9 cellular contexts compared by ENCODE assay signal in the genomic region with DNA sequence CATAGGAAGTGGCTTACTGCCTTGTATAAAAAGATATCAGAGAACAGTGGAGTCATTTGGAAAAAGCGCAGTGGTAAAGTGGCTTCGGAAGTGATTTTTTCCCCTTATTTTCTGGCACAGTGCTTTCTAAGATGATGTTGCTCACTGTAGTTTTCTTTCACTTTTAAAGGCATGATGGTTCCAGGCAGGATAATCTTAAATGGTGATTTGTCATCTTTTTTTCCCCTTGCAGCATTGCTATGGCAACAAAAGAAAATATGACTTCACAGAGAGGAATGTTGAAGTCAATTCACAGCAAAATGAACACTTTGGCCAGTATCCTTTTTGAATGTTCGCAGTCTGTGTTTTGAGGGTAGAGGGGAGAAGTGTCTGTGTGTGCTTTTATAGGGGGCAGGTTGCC. TPM values are rescaled to one million over a fixed set of nuclear protein-coding genes. Genes with fewer than 3 reads are reported as not detected.
DNase-seq lines count a peak whose midpoint lies in the region; ATAC-seq and TF ChIP-seq lines count a peak whose summit lies in the region.
"Had no signal": no experiment of that assay in that cellular context is flagged by ENCODE, and none has a peak within 500 bp of the region (broad histone marks: within the 10 kb centered on the region; RNA-seq: fewer than 3 reads in every experiment).

No MANE protein-coding gene starts in this region.

- intact Hi-C loops in activated CD4-positive, alpha-beta T cell treated with anti-CD3 and anti-CD28 coated beads, Interleukin-2, amount 10 ng/mL, durations not matched to agents 24 days and 14 days (cut with micrococcal nuclease) = no loop called here

- peak overlapping the region; percentile 8 for H3K4me3 ChIP-seq in coronary artery

- DNase-seq in A172 (ENCODE audit: low spot score) = peak; percentile 76
- peak; percentile 11 for DNase-seq in HS-27A (ENCODE audit: low read depth)
- no peak for DNase-seq in coronary artery (ENCODE audit: low spot score)
- no peak for DNase-seq in mesothelial cell of epicardium (ENCODE audit: low spot score in 2 of 2, unreplicated experiment in 2 of 2)
- no peak for DNase-seq in superior temporal gyrus (ENCODE audit: extremely low spot score)
- DNase-seq in islet precursor cell = no peak
- DNase-seq in activated CD4-positive, alpha-beta T cell treated with anti-CD3 and anti-CD28 coated beads, Interleukin-2, amount 10 ng/mL, durations not matched to agents 24 days and 14 days = no peak
- no peak for DNase-seq in stimulated activated naive B cell treated with anti-CD40 and anti-IgM and Interleukin-4, amounts not matched to agents 10 μg/mL and 1 μg/mL and 100 μg/mL, for 72 hours
- DNase-seq: NCI-H146 had no signal

- no peaks in the 10 kb centered on the region for H3K27me3 Mint-ChIP-seq in mesothelial cell of epicardium (ENCODE audit: low read depth)
- H3K27me3 Mint-ChIP-seq in activated CD4-positive, alpha-beta T cell treated with anti-CD3 and anti-CD28 coated beads, Interleukin-2, amount 10 ng/mL, durations not matched to agents 24 days and 14 days = no peaks in the 10 kb centered on the region
- no peaks in the 10 kb centered on the region for H3K27me3 Mint-ChIP-seq in stimulated activated naive B cell treated with anti-CD40 and anti-IgM and Interleukin-4, amounts not matched to agents 10 μg/mL and 1 μg/mL and 100 μg/mL, for 72 hours

- TF ChIP-seq CTCF in coronary artery (IDR thresholded peaks at IDR 0.05) = no peak
- no peak for TF ChIP-seq CTCF in mesothelial cell of epicardium (IDR thresholded peaks at IDR 0.05; ENCODE audit: unreplicated experiment)

- peaks cover 35% of the 10 kb centered on the region for H3K36me3 Mint-ChIP-seq in mesothelial cell of epicardium
- peaks cover 45% of the 10 kb centered on the region for H3K36me3 Mint-ChIP-seq in activated CD4-positive, alpha-beta T cell treated with anti-CD3 and anti-CD28 coated beads, Interleukin-2, amount 10 ng/mL, durations not matched to agents 24 days and 14 days (ENCODE audit: low read depth)
- peaks cover 38 to 54% of the 10 kb centered on the region in 2 donors for H3K36me3 Mint-ChIP-seq in stimulated activated naive B cell treated with anti-CD40 and anti-IgM and Interleukin-4, amounts not matched to agents 10 μg/mL and 1 μg/mL and 100 μg/mL, for 72 hours

- peak overlapping the region; percentile 81 for H3K27ac Mint-ChIP-seq in mesothelial cell of epicardium
- no peak overlapping the region for H3K27ac Mint-ChIP-seq in activated CD4-positive, alpha-beta T cell treated with anti-CD3 and anti-CD28 coated beads, Interleukin-2, amount 10 ng/mL, durations not matched to agents 24 days and 14 days
- H3K27ac Mint-ChIP-seq in stimulated activated naive B cell treated with anti-CD40 and anti-IgM and Interleukin-4, amounts not matched to agents 10 μg/mL and 1 μg/mL and 100 μg/mL, for 72 hours = no peak overlapping the region

- peaks cover 10% of the 10 kb centered on the region for H3K4me1 Mint-ChIP-seq in mesothelial cell of epicardium
- H3K4me1 Mint-ChIP-seq in activated CD4-positive, alpha-beta T cell treated with anti-CD3 and anti-CD28 coated beads, Interleukin-2, amount 10 ng/mL, durations not matched to agents 24 days and 14 days = peaks cover 2% of the 10 kb centered on the region
- H3K4me1 Mint-ChIP-seq in stimulated activated naive B cell treated with anti-CD40 and anti-IgM and Interleukin-4, amounts not matched to agents 10 μg/mL and 1 μg/mL and 100 μg/mL, for 72 hours = peaks cover 2 to 8% of the 10 kb centered on the region in 2 donors

- H3K27ac ChIP-seq in coronary artery = peak overlapping the region; percentile 48 to 51

- no peak overlapping the region for H3K4me3 Mint-ChIP-seq in mesothelial cell of epicardium
- H3K4me3 Mint-ChIP-seq in activated CD4-positive, alpha-beta T cell treated with anti-CD3 and anti-CD28 coated beads, Interleukin-2, amount 10 ng/mL, durations not matched to agents 24 days and 14 days = no peak overlapping the region
- H3K4me3 Mint-ChIP-seq in stimulated activated naive B cell treated with anti-CD40 and anti-IgM and Interleukin-4, amounts not matched to agents 10 μg/mL and 1 μg/mL and 100 μg/mL, for 72 hours = no peak overlapping the region

- no peak for ATAC-seq in stimulated activated naive B cell treated with anti-CD40 and anti-IgM and Interleukin-4, amounts not matched to agents 10 μg/mL and 1 μg/mL and 100 μg/mL, for 72 hours (replicated peaks)

- peaks cover 4% of the 10 kb centered on the region for H3K9me3 Mint-ChIP-seq in mesothelial cell of epicardium
- no peaks in the 10 kb centered on the region for H3K9me3 Mint-ChIP-seq in activated CD4-positive, alpha-beta T cell treated with anti-CD3 and anti-CD28 coated beads, Interleukin-2, amount 10 ng/mL, durations not matched to agents 24 days and 14 days
- H3K9me3 Mint-ChIP-seq in stimulated activated naive B cell treated with anti-CD40 and anti-IgM and Interleukin-4, amounts not matched to agents 10 μg/mL and 1 μg/mL and 100 μg/mL, for 72 hours = no peaks in the 10 kb centered on the region

RNA-seq across cellular contexts. Expression of a gene that starts 42.5 kb away (rescaled TPM):
- 30.1 and 56.3 TPM in 2 replicates for total RNA-seq in A172 (2014; rRNA removed; shearing (Covaris generic))
- 58.7 to 64.5 TPM (median 64.3 TPM) in 3 replicates for total RNA-seq in mesothelial cell of epicardium
- total RNA-seq in activated CD4-positive, alpha-beta T cell treated with anti-CD3 and anti-CD28 coated beads, Interleukin-2, amount 10 ng/mL, durations not matched to agents 24 days and 14 days = 54.8 and 55.6 TPM in 2 replicates

Comparison
In these comparisons a context has a peak if more than half of its experiments do, and no peak if none do; other contexts are left out.
1. DNase-seq: peak in A172 (single experiment) and HS-27A (single experiment); none in coronary artery (single experiment), mesothelial cell of epicardium (0 of 2), superior temporal gyrus (single experiment), islet precursor cell (single experiment), activated CD4-positive, alpha-beta T cell treated with anti-CD3 and anti-CD28 coated beads, Interleukin-2, amount 10 ng/mL, durations not matched to agents 24 days and 14 days (single experiment) and stimulated activated naive B cell treated with anti-CD40 and anti-IgM and Interleukin-4, amounts not matched to agents 10 μg/mL and 1 μg/mL and 100 μg/mL, for 72 hours (single experiment).